In genomic region chr1:230067441-230067870, GRCh38 we compare ENCODE assay signal across 8 cellular contexts. TPM values are rescaled to one million over a fixed set of nuclear protein-coding genes. Genes with fewer than 3 reads are reported as not detected.
A peak's percentile ranks its signal among the peaks of the same experiment; 100 is the strongest.
DNase-seq lines count a peak whose midpoint lies in the region; ATAC-seq and TF ChIP-seq lines count a peak whose summit lies in the region.

No MANE protein-coding gene starts in this region.

- H3K9ac ChIP-seq in neural cell (ENCODE audit: low read length): peak overlapping the region; percentile 75

- H3K79me2 ChIP-seq in neural cell (replicated peaks; ENCODE audit: insufficient read depth, low read length): peaks cover 26% of the 10 kb centered on the region

- peaks cover 4 to 44% (median 29%) of the 10 kb centered on the region in 4 donors for H3K4me1 Mint-ChIP-seq in CD4-positive, CD25-positive, alpha-beta regulatory T cell

- no peaks in the 10 kb centered on the region for H3K27me3 Mint-ChIP-seq in CD4-positive, CD25-positive, alpha-beta regulatory T cell

- peak in 1 of 2 donors; percentile 5 for ATAC-seq in CD4-positive, CD25-positive, alpha-beta regulatory T cell (ENCODE audit: low read depth in 2 of 2)
- ATAC-seq in GM19035 (IDR thresholded peaks at IDR 0.05; ENCODE audit: unreplicated experiment) (peak; percentile 25), HG03521 (IDR thresholded peaks at IDR 0.05; ENCODE audit: unreplicated experiment) (peak; percentile 12)

- H3K36me3 Mint-ChIP-seq in CD4-positive, CD25-positive, alpha-beta regulatory T cell: no peaks in the 10 kb centered on the region

- peak in 2 of 3 donors; percentile 23 to 34 for DNase-seq in CD4-positive, CD25-positive, alpha-beta regulatory T cell
- peak; percentile 5 for DNase-seq in activated CD4-positive, alpha-beta T cell treated with anti-CD3 and anti-CD28 coated beads, Interleukin-2, amount 50 U/mL, for 1 hour
- DNase-seq in fibroblast of pulmonary artery (ENCODE audit: low read depth): peak; percentile 53
- DNase-seq in NCI-H510A treated with DMSO at 0.1 percent for 48 hours (lab: John Stamatoyannopoulos, UW): no peak
- DNase-seq in kidney tubule cell (ENCODE audit: low spot score): no peak

- peaks cover 2 to 3% of the 10 kb centered on the region in 2 experiments for H3K9me3 ChIP-seq in CD4-positive, CD25-positive, alpha-beta regulatory T cell (ENCODE audit: control insufficient read depth in 2 of 2, low read length in 2 of 2)
- no peaks in the 10 kb centered on the region for H3K9me3 ChIP-seq in neural cell (ENCODE audit: low read length)

- peak overlapping the region; percentile 97 for H3K4me2 ChIP-seq in neural cell (ENCODE audit: low read length)

- no peaks in the 10 kb centered on the region for H3F3A ChIP-seq in neural cell (ENCODE audit: insufficient read depth, low read length, poor library complexity, severe bottlenecking)

- peak overlapping the region in 1 of 3 donors; percentile 85 for H3K27ac Mint-ChIP-seq in CD4-positive, CD25-positive, alpha-beta regulatory T cell

- H2AFZ ChIP-seq in neural cell (ENCODE audit: low read depth, low read length): peak overlapping the region; percentile 38

- no peak for TF ChIP-seq EP300 in neural cell (conservative IDR thresholded peaks at IDR 0.05; ENCODE audit: poor library complexity, severe bottlenecking)

- TF ChIP-seq CTCF in fibroblast of pulmonary artery (IDR thresholded peaks at IDR 0.05; ENCODE audit: low read length, missing control alignments) (no peak), neural cell (IDR thresholded peaks at IDR 0.05; ENCODE audit: poor library complexity, severe bottlenecking) (no peak)

- H3K36me3 ChIP-seq in CD4-positive, CD25-positive, alpha-beta regulatory T cell (ENCODE audit: control insufficient read depth, insufficient read depth, low read length): no peaks in the 10 kb centered on the region
- H3K36me3 ChIP-seq in neural cell (ENCODE audit: insufficient read depth, low read length): no peaks in the 10 kb centered on the region

- peaks cover 25% of the 10 kb centered on the region for H3K4me1 ChIP-seq in CD4-positive, CD25-positive, alpha-beta regulatory T cell (ENCODE audit: control insufficient read depth, insufficient read depth, low read length, poor library complexity, severe bottlenecking)

- peaks cover 0 to 2% (median 0%) of the 10 kb centered on the region in 7 donors for H3K9me3 Mint-ChIP-seq in CD4-positive, CD25-positive, alpha-beta regulatory T cell

- no peak for TF ChIP-seq RAD21 in neural cell (conservative IDR thresholded peaks at IDR 0.05)

- H3K9me2 ChIP-seq in neural cell (ENCODE audit: insufficient read depth, low read length): no peaks in the 10 kb centered on the region

- H3K4me3 ChIP-seq in CD4-positive, CD25-positive, alpha-beta regulatory T cell (ENCODE audit: low read depth, low read length): peak overlapping the region; percentile 78
- H3K4me3 ChIP-seq in fibroblast of pulmonary artery (replicated peaks; ENCODE audit: low read depth, low read length) (peak overlapping the region; percentile 86), neural cell (ENCODE audit: low read length) (peak overlapping the region; percentile 99)

- H3K4me3 Mint-ChIP-seq in CD4-positive, CD25-positive, alpha-beta regulatory T cell: peak overlapping the region; percentile 87 to 95 (median 88)

- peak overlapping the region; percentile 10 for H3K27ac ChIP-seq in CD4-positive, CD25-positive, alpha-beta regulatory T cell (ENCODE audit: insufficient read depth, low read length, poor library complexity, severe bottlenecking)
- peak overlapping the region; percentile 48 for H3K27ac ChIP-seq in neural cell (ENCODE audit: low read length)

- H3K27me3 ChIP-seq in CD4-positive, CD25-positive, alpha-beta regulatory T cell (ENCODE audit: control insufficient read depth, insufficient read depth, low read length): no peaks in the 10 kb centered on the region
- H3K27me3 ChIP-seq in neural cell (ENCODE audit: insufficient read depth, low read depth, low read length): no peaks in the 10 kb centered on the region

- H4K20me1 ChIP-seq in neural cell (ENCODE audit: insufficient read depth): no peaks in the 10 kb centered on the region

TF ChIP-seq in neural cell, 6 proteins besides CTCF, POLR2A, EP300 and RAD21:
- TF ChIP-seq EZH2 (IDR thresholded peaks at IDR 0.05; ENCODE audit: borderline replicate concordance, insufficient read depth, low read length, poor library complexity, severe bottlenecking): no peak
- TF ChIP-seq MXI1 (conservative IDR thresholded peaks at IDR 0.05; ENCODE audit: poor library complexity, severe bottlenecking): no peak
- no peak for TF ChIP-seq REST (IDR thresholded peaks at IDR 0.05; ENCODE audit: borderline replicate concordance)
- no peak for TF ChIP-seq TAF1 (IDR thresholded peaks at IDR 0.05; ENCODE audit: low read depth)
- no peak for TF ChIP-seq POLR2AphosphoS5 (IDR thresholded peaks at IDR 0.05)
- TF ChIP-seq SMC3 (conservative IDR thresholded peaks at IDR 0.05; ENCODE audit: poor library complexity): no peak

RNA-seq across cellular contexts. Expression of gene GALNT2, which starts 0.4 kb away (rescaled TPM):
- 15.8 TPM for total RNA-seq in CD4-positive, CD25-positive, alpha-beta regulatory T cell
- 10 to 100 TPM; 10.9 to 13.4 (median 12.3) TPM for polyA plus RNA-seq in CD4-positive, CD25-positive, alpha-beta regulatory T cell
- polyA plus RNA-seq in neural cell: 38.8 and 43.5 TPM in 2 replicates
- 57.3 and 63.1 TPM in 2 replicates for polyA minus RNA-seq in neural cell

Comparison
In these comparisons a context has a peak if more than half of its experiments do, and no peak if none do; other contexts are left out.
1. DNase-seq: peak in CD4-positive, CD25-positive, alpha-beta regulatory T cell (2 of 3), activated CD4-positive, alpha-beta T cell treated with anti-CD3 and anti-CD28 coated beads, Interleukin-2, amount 50 U/mL, for 1 hour (single experiment) and fibroblast of pulmonary artery (single experiment); none in NCI-H510A treated with DMSO at 0.1 percent for 48 hours (single experiment) and kidney tubule cell (single experiment).
2. Peak in every context shown above with its lines, with median percentiles within 50 percentile points of each other: H3K4me3 ChIP-seq.